ENCODE assay signal across 10 cellular contexts in the genomic region with DNA sequence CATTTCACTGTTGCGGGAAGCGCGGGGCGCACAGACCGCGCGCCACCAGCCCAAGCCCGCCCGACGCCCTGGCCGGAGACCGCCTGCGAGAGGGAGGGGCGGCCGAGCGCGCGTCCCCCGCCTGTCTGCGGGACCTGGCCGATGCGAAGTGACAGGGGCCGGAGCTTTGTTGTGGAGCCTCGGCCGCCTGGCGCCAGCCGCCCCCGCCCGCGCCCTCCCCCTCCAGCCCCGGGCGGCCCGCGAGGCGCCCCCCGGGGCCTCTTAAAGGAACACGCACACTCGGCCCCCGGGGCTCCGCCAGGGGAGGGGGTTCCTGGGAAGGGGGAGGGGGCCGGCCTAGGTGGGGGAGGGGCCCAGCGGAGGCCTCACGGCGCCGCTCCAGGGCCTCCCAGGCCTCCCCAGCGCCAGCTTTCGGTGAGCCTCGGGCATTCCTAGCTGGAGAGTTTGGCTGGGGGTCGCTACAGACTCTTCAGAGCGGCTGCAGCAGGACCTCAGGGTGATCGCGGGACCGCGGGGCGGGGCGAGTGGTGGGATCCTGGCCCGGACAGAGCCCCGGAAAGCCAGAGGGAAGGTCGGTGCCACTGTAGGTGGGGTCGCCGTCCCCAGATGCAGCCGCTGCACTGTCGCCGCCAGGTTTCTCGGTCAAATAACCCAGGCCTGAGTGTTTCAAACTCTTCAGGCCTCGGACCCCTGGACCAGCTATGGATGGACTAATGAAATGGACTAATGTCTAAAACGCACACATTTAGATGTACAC. TPM values are rescaled to one million over a fixed set of nuclear protein-coding genes. Genes with fewer than 3 reads are reported as not detected.
A peak's percentile ranks its signal among the peaks of the same experiment; 100 is the strongest.
DNase-seq lines count a peak whose midpoint lies in the region; ATAC-seq and TF ChIP-seq lines count a peak whose summit lies in the region.
"Had no signal": no experiment of that assay in that cellular context is flagged by ENCODE, and none has a peak within 500 bp of the region (broad histone marks: within the 10 kb centered on the region; RNA-seq: fewer than 3 reads in every experiment).

No MANE protein-coding gene starts in this region.

- CTCF ChIA-PET in Caco-2 (lab: Charles Lee), result interaction anchor here (0.6 to 2.7 kb wide), 3 partner anchors 12 to 425 kb away, joined by 3 to 12 read pairs (median 5); no protein-coding TSS in a partner anchor

- DNase-seq in Caco-2 (no peak), SW480 (ENCODE audit: low spot score) (peak; percentile 6), left cardiac atrium (no peak), prostate gland (ENCODE audit: low spot score) (no peak), epidermal melanocyte (ENCODE audit: insufficient read length, low spot score) (no peak), immature natural killer cell (no peak), body of pancreas (no peak)
- DNase-seq: Kasumi-1 had no signal

- H3K27ac ChIP-seq in prostate gland, result peak overlapping the region; percentile 79 to 84
- H3K27ac ChIP-seq in body of pancreas, result peak overlapping the region in 2 of 4 donors; percentile 7 to 55

- H3K9me3 ChIP-seq in Caco-2 (no peaks in the 10 kb centered on the region), prostate gland (no peaks in the 10 kb centered on the region), body of pancreas (no peaks in the 10 kb centered on the region)

- H3K4me1 Mint-ChIP-seq in Caco-2 (ENCODE audit: low read depth, unreplicated experiment) (peaks cover 24% of the 10 kb centered on the region), immature natural killer cell (peaks cover 13 to 16% of the 10 kb centered on the region in 2 donors)

- TF ChIP-seq CTCF in Caco-2 (IDR thresholded peaks at IDR 0.05; ENCODE audit: insufficient read depth in 1 of 2, low read depth in 1 of 2, low read length in 1 of 2, severe bottlenecking in 1 of 2, unreplicated experiment in 1 of 2) (peak in 1 of 2 experiments; percentile 4), prostate gland (IDR thresholded peaks at IDR 0.05) (no peak), body of pancreas (IDR thresholded peaks at IDR 0.05) (no peak)

- H3K4me3 ChIP-seq in Caco-2 (ENCODE audit: low read depth, low read length), result peak overlapping the region; percentile 72
- peak overlapping the region; percentile 37 to 45 for H3K4me3 ChIP-seq in prostate gland
- no peak overlapping the region for H3K4me3 ChIP-seq in body of pancreas

- peak overlapping the region; percentile 85 for H3K4me3 Mint-ChIP-seq in Caco-2 (ENCODE audit: unreplicated experiment)
- no peak overlapping the region for H3K4me3 Mint-ChIP-seq in immature natural killer cell

- H3K27me3 ChIP-seq in Caco-2 (replicated peaks; ENCODE audit: control insufficient read depth, insufficient read depth, low read length) (no peaks in the 10 kb centered on the region), prostate gland (replicated peaks; ENCODE audit: insufficient read depth) (peaks cover 5% of the 10 kb centered on the region), body of pancreas (peaks cover 0 to 51% of the 10 kb centered on the region in 2 donors)

- no peak for TF ChIP-seq POLR2A in prostate gland (IDR thresholded peaks at IDR 0.05)
- no peak for TF ChIP-seq POLR2A in body of pancreas (IDR thresholded peaks at IDR 0.05)

- WGBS in prostate gland, result 3% methylated on average over 38 of the region's 67 CpGs
- 5 to 11% methylated on average over 5 to 57 of the region's 67 CpGs for WGBS in body of pancreas, 2 donors

- intact Hi-C loops in Caco-2 (cut with micrococcal nuclease; ENCODE audit: unreplicated experiment), result no loop called here
- intact Hi-C loops in left cardiac atrium (cut with DNase I), result no loop called here
- intact Hi-C loops in prostate gland (cut with DNase I), result loop anchor here (10.0 kb wide), 3 partner anchors 192 to 672 kb away; no protein-coding TSS in a partner anchor
- intact Hi-C loops in body of pancreas (cut with DNase I), result loop anchor here (10.0 kb wide), 1 partner anchor 672 kb away; no protein-coding TSS in a partner anchor

- POLR2A ChIA-PET in Caco-2 (lab: Charles Lee), result no interaction called here

- H3K4me1 ChIP-seq in Caco-2 (peaks cover 29% of the 10 kb centered on the region), prostate gland (replicated peaks) (peaks cover 12% of the 10 kb centered on the region), body of pancreas (peaks cover 49% of the 10 kb centered on the region)

- H3K27me3 Mint-ChIP-seq in Caco-2 (ENCODE audit: insufficient read depth, unreplicated experiment) (no peaks in the 10 kb centered on the region), immature natural killer cell (ENCODE audit: low read depth in 3 of 3) (peaks cover 10 to 37% (median 26%) of the 10 kb centered on the region in 3 donors)

- no TSS peak for BruUV-seq in Caco-2 (replicated peaks; lab: Mats Ljungman, UMichigan)

- peak; percentile 5 to 9 for ATAC-seq in left cardiac atrium
- ATAC-seq in HG02938 (IDR thresholded peaks at IDR 0.05; ENCODE audit: unreplicated experiment), result no peak
- ATAC-seq in body of pancreas, result no peak

- H3K9me3 Mint-ChIP-seq in Caco-2 (ENCODE audit: unreplicated experiment) (no peaks in the 10 kb centered on the region), immature natural killer cell (peaks cover 0 to 2% (median 0%) of the 10 kb centered on the region in 6 donors)

- peaks cover 22% of the 10 kb centered on the region for H3K36me3 Mint-ChIP-seq in Caco-2 (ENCODE audit: insufficient read depth, unreplicated experiment)
- peaks cover 0 to 9% (median 3%) of the 10 kb centered on the region in 3 donors for H3K36me3 Mint-ChIP-seq in immature natural killer cell

- peak overlapping the region; percentile 78 for H3K27ac Mint-ChIP-seq in Caco-2 (ENCODE audit: unreplicated experiment)
- H3K27ac Mint-ChIP-seq in immature natural killer cell, result no peak overlapping the region

- H3K36me3 ChIP-seq in Caco-2 (ENCODE audit: control insufficient read depth, insufficient read depth, low read length), result no peaks in the 10 kb centered on the region
- no peaks in the 10 kb centered on the region for H3K36me3 ChIP-seq in prostate gland
- no peaks in the 10 kb centered on the region for H3K36me3 ChIP-seq in body of pancreas (replicated peaks in 1 of 2; ENCODE audit: insufficient read depth in 1 of 2, low read depth in 2 of 2)

RNA-seq across cellular contexts. Expression of gene TBX2, which starts 2.4 kb away (rescaled TPM):
- total RNA-seq in Caco-2 (2022) (8.9 and 11.5 TPM in 2 replicates), left cardiac atrium (10 to 100 TPM; 12.1 to 17.0 TPM), prostate gland (10 to 100 TPM in 1 of 2 donors, 1 to 10 TPM in 1; 9.2 to 34.1 TPM), body of pancreas (1 to 10 TPM; 4.9 to 6.9 TPM)
- not detected for polyA plus RNA-seq in immature natural killer cell
- total RNA-seq: T-helper 1 cell treated with Interleukin-12 subunit alpha and Interleukin-12 subunit beta and Interleukin-4 antibody, amounts not matched to agents 30 ng/mL and 1 ng/mL, for 36 hours had no signal

RNA-seq across cellular contexts. Expression of gene TBX4, which starts 55.0 kb away (rescaled TPM):
- 2.5 TPM in 2 replicates for total RNA-seq in Caco-2 (2022)
- total RNA-seq in left cardiac atrium, result not detected
- total RNA-seq in prostate gland, result 1 to 10 TPM; 3.5 to 5.0 TPM
- polyA plus RNA-seq in immature natural killer cell, result not detected
- total RNA-seq in body of pancreas, result not detected
- total RNA-seq: T-helper 1 cell treated with Interleukin-12 subunit alpha and Interleukin-12 subunit beta and Interleukin-4 antibody, amounts not matched to agents 30 ng/mL and 1 ng/mL, for 36 hours had no signal

Comparison
In these comparisons a context has a peak if more than half of its experiments do, and no peak if none do; other contexts are left out.
1. H3K4me3 ChIP-seq: peak in Caco-2 (single experiment) and prostate gland (2 of 2); none in body of pancreas (0 of 2).
2. ATAC-seq: peak in left cardiac atrium (2 of 2); none in HG02938 (single experiment) and body of pancreas (single experiment).
3. intact Hi-C loops: an anchor here in prostate gland (10.0 kb wide) and body of pancreas (10.0 kb wide); none called in Caco-2 and left cardiac atrium.